Comparison of ENCODE assay signal across 16 cellular contexts in genomic region chr2:10919776-10920606, GRCh38. TPM values are rescaled to one million over a fixed set of nuclear protein-coding genes. Genes with fewer than 3 reads are reported as not detected.
DNase-seq lines count a peak whose midpoint lies in the region; ATAC-seq, FAIRE-seq and TF ChIP-seq lines count a peak whose summit lies in the region.
"Had no signal": no experiment of that assay in that cellular context is flagged by ENCODE, and none has a peak within 500 bp of the region (broad histone marks: within the 10 kb centered on the region; RNA-seq: fewer than 3 reads in every experiment).

No MANE protein-coding gene starts in this region.

- H4K5ac ChIP-seq in H9 (ENCODE audit: insufficient read length, low read depth, low read length) (no peak overlapping the region), H1 (ENCODE audit: insufficient read length, low read depth, low read length) (no peak overlapping the region)

- no peak for TF ChIP-seq EP300 in H1 (IDR thresholded peaks at IDR 0.05; ENCODE audit: borderline replicate concordance in 1 of 2, low read depth in 2 of 2, low read length in 2 of 2)

- DNase-seq in H9 (no peak), NCI-H2196 treated with DMSO at 0.1 percent for 48 hours (lab: John Stamatoyannopoulos, UW; ENCODE audit: unreplicated experiment) (peak; percentile 36), H1 (ENCODE audit: low read depth in 1 of 2, low spot score in 2 of 2) (no peak), GM03348 (ENCODE audit: low spot score) (no peak), activated gamma-delta T cell (lab: John Stamatoyannopoulos, UW) (no peak), middle frontal gyrus (ENCODE audit: extremely low spot score, low spot score) (no peak)
- no peak for DNase-seq in activated CD8-positive, alpha-beta memory T cell treated with anti-CD3 and anti-CD28 coated beads, Interleukin-2, amount 10 ng/mL, durations not matched to agents 7 days and 5 days
- DNase-seq: activated CD4-positive, alpha-beta T cell treated with anti-CD3 and anti-CD28 coated beads, Interleukin-2, amount 10 ng/mL, durations not matched to agents 24 days and 14 days; activated T-cell treated with anti-CD3 and anti-CD28 coated beads, Interleukin-2, amount 50 U/mL, for 4 hours; T1000 had no signal

- no peaks in the 10 kb centered on the region for H3K36me3 Mint-ChIP-seq in H9 (ENCODE audit: insufficient read depth in 1 of 3, low read depth in 3 of 3)
- H3K36me3 Mint-ChIP-seq in activated CD8-positive, alpha-beta memory T cell treated with anti-CD3 and anti-CD28 coated beads, Interleukin-2, amount 10 ng/mL, durations not matched to agents 7 days and 5 days, result no peaks in the 10 kb centered on the region
- H3K36me3 Mint-ChIP-seq: mesothelial cell of epicardium, type B pancreatic cell had no signal

- TF ChIP-seq POLR2A in H1 (IDR thresholded peaks at IDR 0.05; ENCODE audit: control extremely low read depth in 1 of 2, low read depth in 2 of 2, low read length in 2 of 2), result no peak

- CTCF ChIA-PET in H1 (lab: Charles Lee; ENCODE audit: partially characterized antibody), result interaction anchor here (0.5 to 4.8 kb wide), 13 partner anchors 8 to 700 kb away, joined by 3 to 37 read pairs (median 4); partner anchors contain the start of gene KCNF1
- CTCF ChIA-PET in activated CD8-positive, alpha-beta memory T cell treated with anti-CD3 and anti-CD28 coated beads, Interleukin-2, amount 10 ng/mL, durations not matched to agents 7 days and 5 days (lab: Charles Lee), result interaction anchor here (0.6 kb wide), 1 partner anchor 173 kb away, joined by 3 read pairs; no protein-coding TSS in a partner anchor

- H3K79me1 ChIP-seq in H9 (ENCODE audit: insufficient read depth, low read depth, low read length, poor library complexity, severe bottlenecking) (no peaks in the 10 kb centered on the region), H1 (ENCODE audit: low read depth, low read length) (no peaks in the 10 kb centered on the region)

- POLR2A ChIA-PET in H1 (lab: Charles Lee; ENCODE audit: partially characterized antibody), result interaction anchor here (1.5 to 2.1 kb wide), 2 partner anchors 9 to 10 kb away, joined by 4 read pairs; no protein-coding TSS in a partner anchor

- no peak overlapping the region for H2BK120ac ChIP-seq in H9 (ENCODE audit: low read depth, low read length, poor library complexity, severe bottlenecking)
- no peak overlapping the region for H2BK120ac ChIP-seq in H1 (replicated peaks; ENCODE audit: low read depth, low read length)

- no peak overlapping the region for H3K56ac ChIP-seq in H9 (ENCODE audit: insufficient read length, low read depth, low read length)
- no peak overlapping the region for H3K56ac ChIP-seq in H1 (replicated peaks; ENCODE audit: insufficient read length, low read depth, low read length)

- H3K4me3 ChIP-seq in BLaER1 treated with 17β-estradiol and CSF1 and Interleukin-3, amounts not matched to agents 10 nM and 100 nM, result no peak overlapping the region
- H3K4me3 ChIP-seq in H1 (ENCODE audit: extremely low read depth in 1 of 4, insufficient read depth in 2 of 4, low read depth in 3 of 4, low read length in 4 of 4), result no peak overlapping the region
- H3K4me3 ChIP-seq: gastroesophageal sphincter had no signal

- H2AK5ac ChIP-seq in H9 (ENCODE audit: insufficient read length, low read length), result no peak overlapping the region
- H2AK5ac ChIP-seq in H1 (ENCODE audit: low read depth, low read length), result no peak overlapping the region

- peaks cover 24 to 52% of the 10 kb centered on the region in 2 experiments for H3K4me1 Mint-ChIP-seq in H9
- no peaks in the 10 kb centered on the region for H3K4me1 Mint-ChIP-seq in activated CD8-positive, alpha-beta memory T cell treated with anti-CD3 and anti-CD28 coated beads, Interleukin-2, amount 10 ng/mL, durations not matched to agents 7 days and 5 days
- H3K4me1 Mint-ChIP-seq: activated CD4-positive, alpha-beta T cell treated with anti-CD3 and anti-CD28 coated beads, Interleukin-2, amount 10 ng/mL, durations not matched to agents 24 days and 14 days had no signal

- no peak overlapping the region for H2BK15ac ChIP-seq in H9 (ENCODE audit: low read depth, low read length)
- H2BK15ac ChIP-seq in H1 (ENCODE audit: low read length), result peak overlapping the region; percentile 31; the same call in 1 of the 2 replicates

- no peaks in the 10 kb centered on the region for H3K36me3 ChIP-seq in BLaER1 treated with 17β-estradiol and CSF1 and Interleukin-3, amounts not matched to agents 10 nM and 100 nM
- H3K36me3 ChIP-seq in H1 (ENCODE audit: control insufficient read depth in 2 of 4, insufficient read depth in 4 of 4, low read length in 3 of 4), result no peaks in the 10 kb centered on the region
- H3K36me3 ChIP-seq: gastroesophageal sphincter, neutrophil had no signal

- peak overlapping the region in 2 of 3 experiments; percentile 47 to 67; a peak in 3 of 7 replicates for H3K27ac Mint-ChIP-seq in H9
- no peak overlapping the region for H3K27ac Mint-ChIP-seq in activated CD8-positive, alpha-beta memory T cell treated with anti-CD3 and anti-CD28 coated beads, Interleukin-2, amount 10 ng/mL, durations not matched to agents 7 days and 5 days
- H3K27ac Mint-ChIP-seq: activated CD4-positive, alpha-beta T cell treated with anti-CD3 and anti-CD28 coated beads, Interleukin-2, amount 10 ng/mL, durations not matched to agents 24 days and 14 days; mesothelial cell of epicardium; type B pancreatic cell had no signal

- peaks cover 0 to 9% (median 0%) of the 10 kb centered on the region in 11 experiments; a peak in 2 of 22 replicates for H4K20me1 ChIP-seq in BLaER1 treated with 17β-estradiol and CSF1 and Interleukin-3, amounts not matched to agents 10 nM and 100 nM
- H4K20me1 ChIP-seq in H9 (ENCODE audit: control insufficient read depth, insufficient read depth, insufficient read length), result peaks cover 2% of the 10 kb centered on the region
- no peaks in the 10 kb centered on the region for H4K20me1 ChIP-seq in H1 (replicated peaks in 1 of 2; ENCODE audit: control insufficient read depth in 1 of 2, insufficient read depth in 2 of 2, low read length in 2 of 2)

- H3K23me2 ChIP-seq in H9 (ENCODE audit: insufficient read length, low read depth, low read length, poor library complexity, severe bottlenecking), result no peaks in the 10 kb centered on the region
- H3K23me2 ChIP-seq in H1 (ENCODE audit: low read depth, low read length), result no peaks in the 10 kb centered on the region

- H2BK20ac ChIP-seq in H9 (ENCODE audit: low read depth, low read length, poor library complexity, severe bottlenecking) (no peak overlapping the region), H1 (ENCODE audit: low read length) (peak overlapping the region; percentile 99; the same call in 1 of the 2 replicates)

- H4K91ac ChIP-seq in H9 (ENCODE audit: insufficient read length, low read depth, low read length) (no peak overlapping the region), H1 (replicated peaks; ENCODE audit: insufficient read length, low read length) (peak overlapping the region; percentile 77)

- H2BK5ac ChIP-seq in H9 (ENCODE audit: insufficient read length, low read length) (no peak overlapping the region), H1 (ENCODE audit: low read depth, low read length) (peak overlapping the region; percentile 88; the same call in 1 of the 2 replicates)

- no peak overlapping the region for H3K4ac ChIP-seq in H9 (ENCODE audit: low read depth, low read length)
- peak overlapping the region; percentile 88 for H3K4ac ChIP-seq in H1 (replicated peaks; ENCODE audit: insufficient read length, low read depth, low read length)

- H4K8ac ChIP-seq in H9 (replicated peaks; ENCODE audit: insufficient read length, low read depth, low read length) (no peak overlapping the region), H1 (ENCODE audit: extremely low read depth, insufficient read depth, low read length) (no peak overlapping the region)

- H3T11ph ChIP-seq in H9 (ENCODE audit: low read length), result no peak overlapping the region

- no peak for ATAC-seq in activated CD8-positive, alpha-beta memory T cell treated with anti-CD3 and anti-CD28 coated beads, Interleukin-2, amount 10 ng/mL, durations not matched to agents 7 days and 5 days
- ATAC-seq: activated T-cell treated with anti-CD3 and anti-CD28 coated beads, Interleukin-2, amount 50 U/mL, for 4 hours; gastroesophageal sphincter; HCT116 had no signal

- no peak overlapping the region for H3K23ac ChIP-seq in H9 (ENCODE audit: insufficient read length, low read depth, low read length)
- H3K23ac ChIP-seq in H1 (ENCODE audit: insufficient read length), result no peak overlapping the region

- H3K27me3 Mint-ChIP-seq in H9 (ENCODE audit: low read depth), result peaks cover 21% of the 10 kb centered on the region
- H3K27me3 Mint-ChIP-seq in activated CD8-positive, alpha-beta memory T cell treated with anti-CD3 and anti-CD28 coated beads, Interleukin-2, amount 10 ng/mL, durations not matched to agents 7 days and 5 days, result peaks cover 15% of the 10 kb centered on the region
- H3K27me3 Mint-ChIP-seq: activated CD4-positive, alpha-beta T cell treated with anti-CD3 and anti-CD28 coated beads, Interleukin-2, amount 10 ng/mL, durations not matched to agents 24 days and 14 days had no signal

- H3K79me2 ChIP-seq in H9 (ENCODE audit: insufficient read depth, low read length) (no peaks in the 10 kb centered on the region), H1 (ENCODE audit: control insufficient read depth in 1 of 2, insufficient read depth in 2 of 2, low read length in 2 of 2) (no peaks in the 10 kb centered on the region)

- H3K9ac ChIP-seq in BLaER1 treated with 17β-estradiol and CSF1 and Interleukin-3, amounts not matched to agents 10 nM and 100 nM, result no peak overlapping the region
- H3K9ac ChIP-seq in H9 (ENCODE audit: extremely low read depth, insufficient read length, low read length) (no peak overlapping the region), H1 (replicated peaks in 1 of 4; ENCODE audit: extremely low read depth in 1 of 4, low read depth in 3 of 4, low read length in 3 of 4) (0 out of 7 replicates have a peak overlapping the region, but pooled peaks of 1 of the 4 experiments have one; percentile 18)

- peaks cover 0 to 44% (median 40%) of the 10 kb centered on the region in 10 experiments; a peak in 17 of 20 replicates for H3K4me1 ChIP-seq in BLaER1 treated with 17β-estradiol and CSF1 and Interleukin-3, amounts not matched to agents 10 nM and 100 nM
- H3K4me1 ChIP-seq in H9 (ENCODE audit: insufficient read depth, low read length) (peaks cover 11% of the 10 kb centered on the region; the same call in 1 of the 2 replicates), H1 (replicated peaks in 1 of 4; ENCODE audit: control insufficient read depth in 3 of 4, insufficient read depth in 4 of 4, low read length in 3 of 4) (peaks cover 0 to 31% (median 17%) of the 10 kb centered on the region in 4 experiments; a peak in 6 of 7 replicates)
- H3K4me1 ChIP-seq: gastroesophageal sphincter had no signal

- WGBS in H9 (ENCODE audit: extremely low coverage, insufficient read length, low lambda C conversion rate), result no CpG with 5 or more reads among the region's 20 CpGs
- 78% methylated on average over 20 of the region's 20 CpGs; no CpG with 5 or more reads in 1 of the 2 experiments for WGBS in H1 (ENCODE audit: extremely low coverage in 1 of 2, insufficient coverage in 1 of 2, insufficient read length in 1 of 2, insufficient replicate concordance in 2 of 2, low coverage in 1 of 2, low lambda C conversion rate in 2 of 2, missing lambda C conversion rate in 1 of 2), 2 experiments

- TF ChIP-seq CTCF in H9 (conservative IDR thresholded peaks at IDR 0.05) (no peak), H1 (IDR thresholded peaks at IDR 0.05; ENCODE audit: control extremely low read depth in 1 of 3, insufficient read depth in 1 of 3, low read depth in 1 of 3, low read length in 3 of 3) (no peak)

- H3K4me3 Mint-ChIP-seq in H9, result 0 out of 5 replicates have a peak overlapping the region, but pooled peaks of 1 of the 2 experiments have one; percentile 35
- no peak overlapping the region for H3K4me3 Mint-ChIP-seq in activated CD8-positive, alpha-beta memory T cell treated with anti-CD3 and anti-CD28 coated beads, Interleukin-2, amount 10 ng/mL, durations not matched to agents 7 days and 5 days
- H3K4me3 Mint-ChIP-seq: activated CD4-positive, alpha-beta T cell treated with anti-CD3 and anti-CD28 coated beads, Interleukin-2, amount 10 ng/mL, durations not matched to agents 24 days and 14 days; activated T-cell treated with anti-CD3 and anti-CD28 coated beads, Interleukin-2, amount 50 U/mL, for 4 hours; mesothelial cell of epicardium; type B pancreatic cell had no signal

- H3K18ac ChIP-seq in H9 (ENCODE audit: insufficient read length, low read depth, low read length), result no peak overlapping the region
- 0 out of 2 replicates have a peak overlapping the region, but pooled peaks have one; percentile 6 for H3K18ac ChIP-seq in H1 (ENCODE audit: extremely low read depth, low read length)

- no peaks in the 10 kb centered on the region for H3K9me3 Mint-ChIP-seq in H9
- H3K9me3 Mint-ChIP-seq in activated CD8-positive, alpha-beta memory T cell treated with anti-CD3 and anti-CD28 coated beads, Interleukin-2, amount 10 ng/mL, durations not matched to agents 7 days and 5 days (ENCODE audit: low read depth), result no peaks in the 10 kb centered on the region
- H3K9me3 Mint-ChIP-seq: activated CD4-positive, alpha-beta T cell treated with anti-CD3 and anti-CD28 coated beads, Interleukin-2, amount 10 ng/mL, durations not matched to agents 24 days and 14 days; activated T-cell treated with anti-CD3 and anti-CD28 coated beads, Interleukin-2, amount 50 U/mL, for 4 hours; mesothelial cell of epicardium; type B pancreatic cell had no signal

- 0 out of 22 replicates have a peak, but pooled peaks cover 0 to 4% (median 0%) of the 10 kb centered on the region in 11 experiments for H3K9me3 ChIP-seq in BLaER1 treated with 17β-estradiol and CSF1 and Interleukin-3, amounts not matched to agents 10 nM and 100 nM (replicated peaks in 1 of 11)
- H3K9me3 ChIP-seq in H9 (ENCODE audit: control insufficient read depth, low read depth, low read length) (no peaks in the 10 kb centered on the region), H1 (ENCODE audit: insufficient read depth in 2 of 2, low read depth in 1 of 2, low read length in 1 of 2) (no peaks in the 10 kb centered on the region)
- H3K9me3 ChIP-seq: gastroesophageal sphincter, neutrophil had no signal

- no peak overlapping the region for H2AFZ ChIP-seq in H9 (ENCODE audit: low read length)
- 0 out of 2 replicates have a peak overlapping the region, but pooled peaks have one; percentile 31 for H2AFZ ChIP-seq in H1 (ENCODE audit: low read length)

- no peak overlapping the region for H3K27ac ChIP-seq in BLaER1 treated with 17β-estradiol and CSF1 and Interleukin-3, amounts not matched to agents 10 nM and 100 nM
- no peak overlapping the region for H3K27ac ChIP-seq in H9 (ENCODE audit: insufficient read length, low read depth, low read length)
- H3K27ac ChIP-seq in H1 (ENCODE audit: low read depth, low read length), result no peak overlapping the region
- H3K27ac ChIP-seq: gastroesophageal sphincter, neutrophil had no signal

- H3K27me3 ChIP-seq in BLaER1 treated with 17β-estradiol and CSF1 and Interleukin-3, amounts not matched to agents 10 nM and 100 nM, result peaks cover 0 to 23% (median 0%) of the 10 kb centered on the region in 11 experiments; a peak in 3 of 22 replicates
- H3K27me3 ChIP-seq in H9 (ENCODE audit: insufficient read depth, low read length) (no peaks in the 10 kb centered on the region), H1 (replicated peaks in 1 of 4; ENCODE audit: control insufficient read depth in 3 of 4, extremely low read depth in 1 of 4, insufficient read depth in 3 of 4, low read length in 3 of 4) (peaks cover 0 to 7% (median 2%) of the 10 kb centered on the region in 4 experiments; a peak in 3 of 7 replicates)

- H2BK12ac ChIP-seq in H9 (ENCODE audit: insufficient read length, low read depth, low read length), result no peak overlapping the region
- H2BK12ac ChIP-seq in H1 (ENCODE audit: low read depth, low read length), result peak overlapping the region; percentile 99; the same call in 1 of the 2 replicates

- FAIRE-seq in H1 (lab: Jason Lieb, UNC), result peak; percentile 7

- peak overlapping the region in 10 of 11 experiments; percentile 1 to 87 (median 75); a peak in 18 of 22 replicates for H3K4me2 ChIP-seq in BLaER1 treated with 17β-estradiol and CSF1 and Interleukin-3, amounts not matched to agents 10 nM and 100 nM
- H3K4me2 ChIP-seq in H9 (ENCODE audit: insufficient read depth, insufficient read length, low read length), result no peak overlapping the region
- H3K4me2 ChIP-seq in H1 (ENCODE audit: insufficient read depth in 1 of 2, low read depth in 2 of 2, low read length in 2 of 2), result 0 out of 4 replicates have a peak overlapping the region, but pooled peaks of 1 of the 2 experiments have one; percentile 25

- TF ChIP-seq RAD21 in H1 (IDR thresholded peaks at IDR 0.05 in 1 of 2, conservative IDR thresholded peaks at IDR 0.05 in 1 of 2; ENCODE audit: low read depth in 2 of 2, low read length in 2 of 2), result no peak

- H3K14ac ChIP-seq in H9 (ENCODE audit: insufficient read depth, low read length) (no peak overlapping the region; the same call in 1 of the 2 replicates), H1 (ENCODE audit: insufficient read length) (no peak overlapping the region)

RNA-seq across cellular contexts. Expression of gene KCNF1, which starts 8.3 kb away (rescaled TPM):
- 3.2 and 4.8 TPM in 2 replicates for total RNA-seq in H9 (2021)
- 0.48 and 0.90 TPM in 2 replicates for total RNA-seq in H1 (2021; fragmentation: NEBNext Ultra II Directional; extraction: Animal tissue kit (Norgen Biotek cat#: 25700))
- 1.5 and 1.6 TPM in 2 replicates for polyA plus RNA-seq in H1 (2011; rRNA removed)
- 1.4 TPM for polyA plus RNA-seq in H1 (2011; cell fraction: cytosol; rRNA removed)
- 1.4 TPM for polyA plus RNA-seq in H1 (2011; cell fraction: nucleus; rRNA removed)
- polyA plus RNA-seq in H1 (2012, experiment 1 of 2), result 0.74 to 0.92 TPM (median 0.86 TPM) in 4 replicates
- polyA plus RNA-seq in H1 (2012, experiment 2 of 2), result 0.71 TPM
- polyA plus RNA-seq in H1 (2013, experiment 1 of 2), result 1.0 TPM
- 1.2 TPM for polyA plus RNA-seq in H1 (2013, experiment 2 of 2)
- polyA minus RNA-seq in H1 (2011; rRNA and poly(A)+ RNA removed), result 0.68 and 1.6 TPM in 2 replicates
- polyA minus RNA-seq in H1 (2011; cell fraction: cytosol; rRNA and poly(A)+ RNA removed), result 0.95 TPM
- polyA minus RNA-seq in H1 (2011; cell fraction: nucleus; rRNA and poly(A)+ RNA removed), result 1.4 TPM
- not detected for total RNA-seq in activated CD8-positive, alpha-beta memory T cell treated with anti-CD3 and anti-CD28 coated beads, Interleukin-2, amount 10 ng/mL, durations not matched to agents 7 days and 5 days
- total RNA-seq: activated CD4-positive, alpha-beta T cell treated with anti-CD3 and anti-CD28 coated beads, Interleukin-2, amount 10 ng/mL, durations not matched to agents 24 days and 14 days; activated T-cell treated with anti-CD3 and anti-CD28 coated beads, Interleukin-2, amount 50 U/mL, for 4 hours had no signal
